Comparison of ENCODE assay signal across 1 cellular context in the genomic region with DNA sequence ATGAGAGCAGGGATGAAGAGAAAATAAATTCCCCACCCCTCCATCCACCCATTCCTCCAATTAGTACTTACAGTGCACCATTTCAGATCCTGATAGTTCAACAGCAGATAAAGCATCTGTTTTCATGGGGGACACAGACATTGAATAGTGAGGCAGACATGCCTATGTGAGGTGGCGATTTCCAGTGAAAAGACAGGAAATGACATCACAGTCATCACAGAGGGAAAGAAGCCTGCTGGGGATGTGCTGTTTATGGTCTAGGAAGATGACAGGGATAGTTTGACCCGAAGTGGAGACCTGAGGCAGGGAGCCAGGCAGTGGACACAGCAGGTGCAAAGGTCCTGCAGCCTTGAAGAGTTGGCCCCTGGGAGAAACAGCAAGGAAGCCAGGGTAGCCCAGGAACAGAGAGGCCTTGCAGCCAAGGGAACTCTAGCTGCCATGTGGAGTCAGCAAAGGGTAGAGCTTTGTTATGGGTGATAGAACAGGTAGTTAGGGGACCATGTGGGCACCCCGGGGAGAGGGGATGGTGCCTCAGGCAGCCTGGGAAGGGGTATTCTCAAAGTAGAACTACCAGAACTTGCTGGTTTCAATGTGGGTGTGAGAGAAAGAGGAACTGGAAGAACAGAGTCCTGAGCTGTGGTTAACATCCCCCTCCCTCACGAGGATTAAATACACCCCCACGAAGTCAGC.
TF ChIP-seq lines count a peak whose summit lies in the region.

No MANE protein-coding gene starts in this region.

TF ChIP-seq in GM12878, 131 proteins besides CTCF, POLR2A, EP300 and RAD21 (continued from another document and continues in another):
- TF ChIP-seq, protein P1, sequence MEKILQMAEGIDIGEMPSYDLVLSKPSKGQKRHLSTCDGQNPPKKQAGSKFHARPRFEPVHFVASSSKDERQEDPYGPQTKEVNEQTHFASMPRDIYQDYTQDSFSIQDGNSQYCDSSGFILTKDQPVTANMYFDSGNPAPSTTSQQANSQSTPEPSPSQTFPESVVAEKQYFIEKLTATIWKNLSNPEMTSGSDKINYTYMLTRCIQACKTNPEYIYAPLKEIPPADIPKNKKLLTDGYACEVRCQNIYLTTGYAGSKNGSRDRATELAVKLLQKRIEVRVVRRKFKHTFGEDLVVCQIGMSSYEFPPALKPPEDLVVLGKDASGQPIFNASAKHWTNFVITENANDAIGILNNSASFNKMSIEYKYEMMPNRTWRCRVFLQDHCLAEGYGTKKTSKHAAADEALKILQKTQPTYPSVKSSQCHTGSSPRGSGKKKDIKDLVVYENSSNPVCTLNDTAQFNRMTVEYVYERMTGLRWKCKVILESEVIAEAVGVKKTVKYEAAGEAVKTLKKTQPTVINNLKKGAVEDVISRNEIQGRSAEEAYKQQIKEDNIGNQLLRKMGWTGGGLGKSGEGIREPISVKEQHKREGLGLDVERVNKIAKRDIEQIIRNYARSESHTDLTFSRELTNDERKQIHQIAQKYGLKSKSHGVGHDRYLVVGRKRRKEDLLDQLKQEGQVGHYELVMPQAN (conservative IDR thresholded peaks at IDR 0.05): 0 out of 2 replicates have a peak, but pooled peaks have one; percentile 37
- TF ChIP-seq ETV6 (conservative IDR thresholded peaks at IDR 0.05 in 1 of 2, IDR thresholded peaks at IDR 0.05 in 1 of 2; ENCODE audit: borderline replicate concordance in 1 of 2, low read depth in 1 of 2) (peak in 1 of 2 experiments; percentile 62; a peak in 2 of 4 replicates), NBN (IDR thresholded peaks at IDR 0.05) (peak; percentile 86; the same call in 1 of the 2 replicates), YY1 (IDR thresholded peaks at IDR 0.05; ENCODE audit: low read depth, low read length) (0 out of 2 replicates have a peak, but pooled peaks have one; percentile 45), NFIC (IDR thresholded peaks at IDR 0.05; ENCODE audit: low read depth, low read length) (no peak), TBL1XR1 (IDR thresholded peaks at IDR 0.05; ENCODE audit: low read depth, low read length) (peak; percentile 72; the same call in 1 of the 2 replicates), BRCA1 (IDR thresholded peaks at IDR 0.05; ENCODE audit: low read depth, low read length) (no peak), STAT3 (IDR thresholded peaks at IDR 0.05; ENCODE audit: low read depth, low read length) (no peak), PML (IDR thresholded peaks at IDR 0.05; ENCODE audit: low read length) (no peak), HDAC6 (IDR thresholded peaks at IDR 0.05; ENCODE audit: unreplicated experiment) (no peak), KAT2A (conservative IDR thresholded peaks at IDR 0.05; ENCODE audit: control insufficient read depth, low read depth, low read length) (no peak), SIN3A (IDR thresholded peaks at IDR 0.05; ENCODE audit: low read depth, low read length) (no peak), MTA3 (IDR thresholded peaks at IDR 0.05; ENCODE audit: borderline replicate concordance, low read length) (no peak), CEBPB (IDR thresholded peaks at IDR 0.05; ENCODE audit: borderline replicate concordance in 1 of 2, low read depth in 2 of 2, low read length in 2 of 2) (no peak), TARDBP (IDR thresholded peaks at IDR 0.05; ENCODE audit: borderline replicate concordance) (0 out of 2 replicates have a peak, but pooled peaks have one; percentile 65), HDAC2 (IDR thresholded peaks at IDR 0.05) (no peak), JUNB (IDR thresholded peaks at IDR 0.05) (peak; percentile 44), CBFB (IDR thresholded peaks at IDR 0.05; ENCODE audit: low read depth) (peak; percentile 98), GATAD2B (conservative IDR thresholded peaks at IDR 0.05; ENCODE audit: low read depth) (peak; percentile 100), SRF (IDR thresholded peaks at IDR 0.05; ENCODE audit: low read depth in 2 of 2, low read length in 2 of 2) (no peak), SMAD1 (IDR thresholded peaks at IDR 0.05; ENCODE audit: low read depth, partially characterized antibody) (peak; percentile 80), TCF3 (IDR thresholded peaks at IDR 0.05; ENCODE audit: borderline replicate concordance, insufficient read depth, low read depth, low read length) (0 out of 2 replicates have a peak, but pooled peaks have one; percentile 77), SMARCA5 (IDR thresholded peaks at IDR 0.05) (peak; percentile 89), JUND (IDR thresholded peaks at IDR 0.05; ENCODE audit: low read depth, low read length) (no peak), HCFC1 (IDR thresholded peaks at IDR 0.05; ENCODE audit: low read length) (no peak), CHD4 (IDR thresholded peaks at IDR 0.05) (0 out of 2 replicates have a peak, but pooled peaks have one; percentile 8), NFYA (IDR thresholded peaks at IDR 0.05; ENCODE audit: borderline replicate concordance, low read depth, low read length) (no peak), BHLHE40 (IDR thresholded peaks at IDR 0.05; ENCODE audit: borderline replicate concordance in 1 of 2, low read depth in 2 of 2, low read length in 1 of 2) (peak; percentile 88 to 91), NR2C1 (IDR thresholded peaks at IDR 0.05) (no peak), CBX5 (IDR thresholded peaks at IDR 0.05; ENCODE audit: low read depth) (no peak), POLR2AphosphoS2 (IDR thresholded peaks at IDR 0.05; ENCODE audit: low read depth, low read length) (no peak)
- TF ChIP-seq, protein P2, sequence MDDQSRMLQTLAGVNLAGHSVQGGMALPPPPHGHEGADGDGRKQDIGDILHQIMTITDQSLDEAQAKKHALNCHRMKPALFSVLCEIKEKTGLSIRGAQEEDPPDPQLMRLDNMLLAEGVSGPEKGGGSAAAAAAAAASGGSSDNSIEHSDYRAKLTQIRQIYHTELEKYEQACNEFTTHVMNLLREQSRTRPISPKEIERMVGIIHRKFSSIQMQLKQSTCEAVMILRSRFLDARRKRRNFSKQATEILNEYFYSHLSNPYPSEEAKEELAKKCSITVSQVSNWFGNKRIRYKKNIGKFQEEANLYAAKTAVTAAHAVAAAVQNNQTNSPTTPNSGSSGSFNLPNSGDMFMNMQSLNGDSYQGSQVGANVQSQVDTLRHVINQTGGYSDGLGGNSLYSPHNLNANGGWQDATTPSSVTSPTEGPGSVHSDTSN (IDR thresholded peaks at IDR 0.05; ENCODE audit: insufficient replicate concordance, low read depth, low read length): no peak
- TF ChIP-seq, protein P3, sequence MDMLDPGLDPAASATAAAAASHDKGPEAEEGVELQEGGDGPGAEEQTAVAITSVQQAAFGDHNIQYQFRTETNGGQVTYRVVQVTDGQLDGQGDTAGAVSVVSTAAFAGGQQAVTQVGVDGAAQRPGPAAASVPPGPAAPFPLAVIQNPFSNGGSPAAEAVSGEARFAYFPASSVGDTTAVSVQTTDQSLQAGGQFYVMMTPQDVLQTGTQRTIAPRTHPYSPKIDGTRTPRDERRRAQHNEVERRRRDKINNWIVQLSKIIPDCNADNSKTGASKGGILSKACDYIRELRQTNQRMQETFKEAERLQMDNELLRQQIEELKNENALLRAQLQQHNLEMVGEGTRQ (IDR thresholded peaks at IDR 0.05; ENCODE audit: borderline replicate concordance, low read depth, low read length): no peak
- TF ChIP-seq, protein P4, sequence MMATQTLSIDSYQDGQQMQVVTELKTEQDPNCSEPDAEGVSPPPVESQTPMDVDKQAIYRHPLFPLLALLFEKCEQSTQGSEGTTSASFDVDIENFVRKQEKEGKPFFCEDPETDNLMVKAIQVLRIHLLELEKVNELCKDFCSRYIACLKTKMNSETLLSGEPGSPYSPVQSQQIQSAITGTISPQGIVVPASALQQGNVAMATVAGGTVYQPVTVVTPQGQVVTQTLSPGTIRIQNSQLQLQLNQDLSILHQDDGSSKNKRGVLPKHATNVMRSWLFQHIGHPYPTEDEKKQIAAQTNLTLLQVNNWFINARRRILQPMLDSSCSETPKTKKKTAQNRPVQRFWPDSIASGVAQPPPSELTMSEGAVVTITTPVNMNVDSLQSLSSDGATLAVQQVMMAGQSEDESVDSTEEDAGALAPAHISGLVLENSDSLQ (IDR thresholded peaks at IDR 0.05): no peak
- TF ChIP-seq, protein P5, sequence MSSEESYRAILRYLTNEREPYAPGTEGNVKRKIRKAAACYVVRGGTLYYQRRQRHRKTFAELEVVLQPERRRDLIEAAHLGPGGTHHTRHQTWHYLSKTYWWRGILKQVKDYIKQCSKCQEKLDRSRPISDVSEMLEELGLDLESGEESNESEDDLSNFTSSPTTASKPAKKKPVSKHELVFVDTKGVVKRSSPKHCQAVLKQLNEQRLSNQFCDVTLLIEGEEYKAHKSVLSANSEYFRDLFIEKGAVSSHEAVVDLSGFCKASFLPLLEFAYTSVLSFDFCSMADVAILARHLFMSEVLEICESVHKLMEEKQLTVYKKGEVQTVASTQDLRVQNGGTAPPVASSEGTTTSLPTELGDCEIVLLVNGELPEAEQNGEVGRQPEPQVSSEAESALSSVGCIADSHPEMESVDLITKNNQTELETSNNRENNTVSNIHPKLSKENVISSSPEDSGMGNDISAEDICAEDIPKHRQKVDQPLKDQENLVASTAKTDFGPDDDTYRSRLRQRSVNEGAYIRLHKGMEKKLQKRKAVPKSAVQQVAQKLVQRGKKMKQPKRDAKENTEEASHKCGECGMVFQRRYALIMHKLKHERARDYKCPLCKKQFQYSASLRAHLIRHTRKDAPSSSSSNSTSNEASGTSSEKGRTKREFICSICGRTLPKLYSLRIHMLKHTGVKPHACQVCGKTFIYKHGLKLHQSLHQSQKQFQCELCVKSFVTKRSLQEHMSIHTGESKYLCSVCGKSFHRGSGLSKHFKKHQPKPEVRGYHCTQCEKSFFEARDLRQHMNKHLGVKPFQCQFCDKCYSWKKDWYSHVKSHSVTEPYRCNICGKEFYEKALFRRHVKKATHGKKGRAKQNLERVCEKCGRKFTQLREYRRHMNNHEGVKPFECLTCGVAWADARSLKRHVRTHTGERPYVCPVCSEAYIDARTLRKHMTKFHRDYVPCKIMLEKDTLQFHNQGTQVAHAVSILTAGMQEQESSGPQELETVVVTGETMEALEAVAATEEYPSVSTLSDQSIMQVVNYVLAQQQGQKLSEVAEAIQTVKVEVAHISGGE (CRISPR knock-in tag; IDR thresholded peaks at IDR 0.05): no peak
- TF ChIP-seq, protein P6, sequence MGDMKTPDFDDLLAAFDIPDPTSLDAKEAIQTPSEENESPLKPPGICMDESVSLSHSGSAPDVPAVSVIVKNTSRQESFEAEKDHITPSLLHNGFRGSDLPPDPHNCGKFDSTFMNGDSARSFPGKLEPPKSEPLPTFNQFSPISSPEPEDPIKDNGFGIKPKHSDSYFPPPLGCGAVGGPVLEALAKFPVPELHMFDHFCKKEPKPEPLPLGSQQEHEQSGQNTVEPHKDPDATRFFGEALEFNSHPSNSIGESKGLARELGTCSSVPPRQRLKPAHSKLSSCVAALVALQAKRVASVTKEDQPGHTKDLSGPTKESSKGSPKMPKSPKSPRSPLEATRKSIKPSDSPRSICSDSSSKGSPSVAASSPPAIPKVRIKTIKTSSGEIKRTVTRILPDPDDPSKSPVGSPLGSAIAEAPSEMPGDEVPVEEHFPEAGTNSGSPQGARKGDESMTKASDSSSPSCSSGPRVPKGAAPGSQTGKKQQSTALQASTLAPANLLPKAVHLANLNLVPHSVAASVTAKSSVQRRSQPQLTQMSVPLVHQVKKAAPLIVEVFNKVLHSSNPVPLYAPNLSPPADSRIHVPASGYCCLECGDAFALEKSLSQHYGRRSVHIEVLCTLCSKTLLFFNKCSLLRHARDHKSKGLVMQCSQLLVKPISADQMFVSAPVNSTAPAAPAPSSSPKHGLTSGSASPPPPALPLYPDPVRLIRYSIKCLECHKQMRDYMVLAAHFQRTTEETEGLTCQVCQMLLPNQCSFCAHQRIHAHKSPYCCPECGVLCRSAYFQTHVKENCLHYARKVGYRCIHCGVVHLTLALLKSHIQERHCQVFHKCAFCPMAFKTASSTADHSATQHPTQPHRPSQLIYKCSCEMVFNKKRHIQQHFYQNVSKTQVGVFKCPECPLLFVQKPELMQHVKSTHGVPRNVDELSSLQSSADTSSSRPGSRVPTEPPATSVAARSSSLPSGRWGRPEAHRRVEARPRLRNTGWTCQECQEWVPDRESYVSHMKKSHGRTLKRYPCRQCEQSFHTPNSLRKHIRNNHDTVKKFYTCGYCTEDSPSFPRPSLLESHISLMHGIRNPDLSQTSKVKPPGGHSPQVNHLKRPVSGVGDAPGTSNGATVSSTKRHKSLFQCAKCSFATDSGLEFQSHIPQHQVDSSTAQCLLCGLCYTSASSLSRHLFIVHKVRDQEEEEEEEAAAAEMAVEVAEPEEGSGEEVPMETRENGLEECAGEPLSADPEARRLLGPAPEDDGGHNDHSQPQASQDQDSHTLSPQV (IDR thresholded peaks at IDR 0.05): 0 out of 2 replicates have a peak, but pooled peaks have one; percentile 21
- TF ChIP-seq, protein P7, sequence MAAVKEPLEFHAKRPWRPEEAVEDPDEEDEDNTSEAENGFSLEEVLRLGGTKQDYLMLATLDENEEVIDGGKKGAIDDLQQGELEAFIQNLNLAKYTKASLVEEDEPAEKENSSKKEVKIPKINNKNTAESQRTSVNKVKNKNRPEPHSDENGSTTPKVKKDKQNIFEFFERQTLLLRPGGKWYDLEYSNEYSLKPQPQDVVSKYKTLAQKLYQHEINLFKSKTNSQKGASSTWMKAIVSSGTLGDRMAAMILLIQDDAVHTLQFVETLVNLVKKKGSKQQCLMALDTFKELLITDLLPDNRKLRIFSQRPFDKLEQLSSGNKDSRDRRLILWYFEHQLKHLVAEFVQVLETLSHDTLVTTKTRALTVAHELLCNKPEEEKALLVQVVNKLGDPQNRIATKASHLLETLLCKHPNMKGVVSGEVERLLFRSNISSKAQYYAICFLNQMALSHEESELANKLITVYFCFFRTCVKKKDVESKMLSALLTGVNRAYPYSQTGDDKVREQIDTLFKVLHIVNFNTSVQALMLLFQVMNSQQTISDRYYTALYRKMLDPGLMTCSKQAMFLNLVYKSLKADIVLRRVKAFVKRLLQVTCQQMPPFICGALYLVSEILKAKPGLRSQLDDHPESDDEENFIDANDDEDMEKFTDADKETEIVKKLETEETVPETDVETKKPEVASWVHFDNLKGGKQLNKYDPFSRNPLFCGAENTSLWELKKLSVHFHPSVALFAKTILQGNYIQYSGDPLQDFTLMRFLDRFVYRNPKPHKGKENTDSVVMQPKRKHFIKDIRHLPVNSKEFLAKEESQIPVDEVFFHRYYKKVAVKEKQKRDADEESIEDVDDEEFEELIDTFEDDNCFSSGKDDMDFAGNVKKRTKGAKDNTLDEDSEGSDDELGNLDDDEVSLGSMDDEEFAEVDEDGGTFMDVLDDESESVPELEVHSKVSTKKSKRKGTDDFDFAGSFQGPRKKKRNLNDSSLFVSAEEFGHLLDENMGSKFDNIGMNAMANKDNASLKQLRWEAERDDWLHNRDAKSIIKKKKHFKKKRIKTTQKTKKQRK (IDR thresholded peaks at IDR 0.05; ENCODE audit: low read depth, low read length): no peak
- TF ChIP-seq, protein P8, sequence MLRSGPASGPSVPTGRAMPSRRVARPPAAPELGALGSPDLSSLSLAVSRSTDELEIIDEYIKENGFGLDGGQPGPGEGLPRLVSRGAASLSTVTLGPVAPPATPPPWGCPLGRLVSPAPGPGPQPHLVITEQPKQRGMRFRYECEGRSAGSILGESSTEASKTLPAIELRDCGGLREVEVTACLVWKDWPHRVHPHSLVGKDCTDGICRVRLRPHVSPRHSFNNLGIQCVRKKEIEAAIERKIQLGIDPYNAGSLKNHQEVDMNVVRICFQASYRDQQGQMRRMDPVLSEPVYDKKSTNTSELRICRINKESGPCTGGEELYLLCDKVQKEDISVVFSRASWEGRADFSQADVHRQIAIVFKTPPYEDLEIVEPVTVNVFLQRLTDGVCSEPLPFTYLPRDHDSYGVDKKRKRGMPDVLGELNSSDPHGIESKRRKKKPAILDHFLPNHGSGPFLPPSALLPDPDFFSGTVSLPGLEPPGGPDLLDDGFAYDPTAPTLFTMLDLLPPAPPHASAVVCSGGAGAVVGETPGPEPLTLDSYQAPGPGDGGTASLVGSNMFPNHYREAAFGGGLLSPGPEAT (IDR thresholded peaks at IDR 0.05; ENCODE audit: low read depth): peak; percentile 96
- TF ChIP-seq, protein P9, sequence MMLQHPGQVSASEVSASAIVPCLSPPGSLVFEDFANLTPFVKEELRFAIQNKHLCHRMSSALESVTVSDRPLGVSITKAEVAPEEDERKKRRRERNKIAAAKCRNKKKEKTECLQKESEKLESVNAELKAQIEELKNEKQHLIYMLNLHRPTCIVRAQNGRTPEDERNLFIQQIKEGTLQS (IDR thresholded peaks at IDR 0.05; ENCODE audit: borderline replicate concordance, extremely low read depth, low read depth, low read length): no peak
